Comparison of ENCODE assay signal across 33 cellular contexts in genomic region chr7:12873596-12873995, GRCh38.
"Had no signal": no experiment of that assay in that cellular context is flagged by ENCODE, and none has a peak within 500 bp of the region (broad histone marks: within the 10 kb centered on the region; RNA-seq: fewer than 3 reads in every experiment).

No MANE protein-coding gene starts in this region.

- H3K36me3 Mint-ChIP-seq: activated CD4-positive, alpha-beta memory T cell treated with anti-CD3 and anti-CD28 coated beads for 36 hours; activated naive CD8-positive, alpha-beta T cell had no signal

- H3K27me3 ChIP-seq: brain microvascular endothelial cell, esophagus muscularis mucosa, foreskin keratinocyte, gastrocnemius medialis had no signal

- H3K4me3 ChIP-seq: coronary artery, esophagus muscularis mucosa, gastrocnemius medialis had no signal

- H3K9me3 ChIP-seq: esophagus muscularis mucosa, gastrocnemius medialis had no signal

- DNase-seq: activated CD4-positive, alpha-beta memory T cell treated with anti-CD3 and anti-CD28 coated beads for 36 hours; activated CD4-positive, alpha-beta T cell treated with anti-CD3 and anti-CD28 coated beads for 36 hours; activated CD4-positive, alpha-beta T cell treated with anti-CD3 and anti-CD28 coated beads, Interleukin-2, amount 10 ng/mL, durations not matched to agents 24 days and 14 days; activated CD4-positive, CD25-positive, alpha-beta regulatory T cell; activated CD4-positive, CD25-positive, alpha-beta regulatory T cell treated with anti-CD3 and anti-CD28 coated beads, Interleukin-2, amount 50 U/mL, for 72 hours; activated CD8-positive, alpha-beta memory T cell treated with anti-CD3 and anti-CD28 coated beads, Interleukin-2, amount 50 U/mL, for 48 hours; activated gamma-delta T cell treated with Interleukin-2 at 50 U/mL for 16 hours; activated naive CD4-positive, alpha-beta T cell treated with anti-CD3 and anti-CD28 coated beads, Interleukin-2, amount 50 U/mL, for 16 hours; activated naive CD4-positive, alpha-beta T cell treated with Interleukin-2 at 50 U/mL for 16 hours; activated T-cell treated with anti-CD3 and anti-CD28 coated beads for 4 hours; activated T-cell treated with anti-CD3 and anti-CD28 coated beads, Interleukin-2, amount 50 U/mL, for 24 hours; activated T-cell treated with anti-CD3 and anti-CD28 coated beads, Interleukin-2, amount 50 U/mL, for 72 hours; amniotic stem cell; anterior cingulate cortex; brain microvascular endothelial cell; effector CD4-positive, alpha-beta T cell; effector memory CD8-positive, alpha-beta T cell; erythroblast; foreskin keratinocyte; gastrocnemius medialis; glutamatergic neuron; SW 1271; T-helper 1 cell; T-helper 17 cell; T1000 had no signal

- H3K27ac ChIP-seq: brain microvascular endothelial cell, coronary artery, esophagus muscularis mucosa, foreskin keratinocyte, gastrocnemius medialis had no signal

- H3K4me1 Mint-ChIP-seq: activated CD4-positive, alpha-beta T cell treated with anti-CD3 and anti-CD28 coated beads for 36 hours; activated CD4-positive, alpha-beta T cell treated with anti-CD3 and anti-CD28 coated beads, Interleukin-2, amount 10 ng/mL, durations not matched to agents 24 days and 14 days; central memory CD8-positive, alpha-beta T cell; T-helper 17 cell had no signal

- H3K36me3 ChIP-seq: brain microvascular endothelial cell, esophagus muscularis mucosa, gastrocnemius medialis had no signal

- H3K27me3 Mint-ChIP-seq: activated CD4-positive, alpha-beta memory T cell treated with anti-CD3 and anti-CD28 coated beads for 36 hours; activated CD4-positive, alpha-beta T cell treated with anti-CD3 and anti-CD28 coated beads for 36 hours; activated CD4-positive, alpha-beta T cell treated with anti-CD3 and anti-CD28 coated beads, Interleukin-2, amount 10 ng/mL, durations not matched to agents 24 days and 14 days; activated T-cell treated with anti-CD3 and anti-CD28 coated beads, Interleukin-2, amount 50 U/mL, for 24 hours; central memory CD8-positive, alpha-beta T cell; T-helper 17 cell had no signal

- H3K27ac Mint-ChIP-seq: activated CD4-positive, alpha-beta memory T cell treated with anti-CD3 and anti-CD28 coated beads for 36 hours; activated CD4-positive, alpha-beta T cell treated with anti-CD3 and anti-CD28 coated beads for 36 hours; activated CD4-positive, alpha-beta T cell treated with anti-CD3 and anti-CD28 coated beads, Interleukin-2, amount 10 ng/mL, durations not matched to agents 24 days and 14 days; activated naive CD8-positive, alpha-beta T cell; activated T-cell treated with anti-CD3 and anti-CD28 coated beads, Interleukin-2, amount 50 U/mL, for 24 hours; activated T-cell treated with anti-CD3 and anti-CD28 coated beads, Interleukin-2, amount 50 U/mL, for 72 hours; dendritic cell treated with granulocyte-macrophage colony-stimulating factor and Interleukin-4, amounts not matched to agents 40 ng/mL and 50 ng/mL, for 4 days; effector memory CD8-positive, alpha-beta T cell; T-helper 17 cell; T-helper 2 cell treated with Interferon-gamma antibody and Interleukin-4, amounts not matched to agents 5 μg/mL and 100 μg/mL, for 36 hours had no signal

- H3K9me3 Mint-ChIP-seq: activated CD4-positive, alpha-beta memory T cell treated with anti-CD3 and anti-CD28 coated beads for 36 hours; activated CD4-positive, alpha-beta T cell treated with anti-CD3 and anti-CD28 coated beads, Interleukin-2, amount 10 ng/mL, durations not matched to agents 24 days and 14 days; activated T-cell treated with anti-CD3 and anti-CD28 coated beads, Interleukin-2, amount 50 U/mL, for 24 hours; activated T-cell treated with anti-CD3 and anti-CD28 coated beads, Interleukin-2, amount 50 U/mL, for 72 hours; central memory CD8-positive, alpha-beta T cell; dendritic cell treated with granulocyte-macrophage colony-stimulating factor and Interleukin-4, amounts not matched to agents 40 ng/mL and 50 ng/mL, for 4 days; effector memory CD8-positive, alpha-beta T cell; T-helper 2 cell treated with Interferon-gamma antibody and Interleukin-4, amounts not matched to agents 5 μg/mL and 100 μg/mL, for 36 hours had no signal

- FAIRE-seq: astrocyte, bronchial epithelial cell had no signal

- H3K4me3 Mint-ChIP-seq: activated CD4-positive, alpha-beta memory T cell treated with anti-CD3 and anti-CD28 coated beads for 36 hours; activated CD4-positive, alpha-beta T cell treated with anti-CD3 and anti-CD28 coated beads for 36 hours; activated CD4-positive, alpha-beta T cell treated with anti-CD3 and anti-CD28 coated beads, Interleukin-2, amount 10 ng/mL, durations not matched to agents 24 days and 14 days; activated naive CD8-positive, alpha-beta T cell; activated T-cell treated with anti-CD3 and anti-CD28 coated beads, Interleukin-2, amount 50 U/mL, for 24 hours; activated T-cell treated with anti-CD3 and anti-CD28 coated beads, Interleukin-2, amount 50 U/mL, for 72 hours; central memory CD8-positive, alpha-beta T cell; dendritic cell treated with granulocyte-macrophage colony-stimulating factor and Interleukin-4, amounts not matched to agents 40 ng/mL and 50 ng/mL, for 4 days; effector memory CD8-positive, alpha-beta T cell; T-helper 17 cell; T-helper 2 cell treated with Interferon-gamma antibody and Interleukin-4, amounts not matched to agents 5 μg/mL and 100 μg/mL, for 36 hours had no signal

- H3K4me1 ChIP-seq: esophagus muscularis mucosa, foreskin keratinocyte, gastrocnemius medialis had no signal

- ATAC-seq: activated CD4-positive, alpha-beta T cell treated with anti-CD3 and anti-CD28 coated beads for 36 hours; activated T-cell treated with anti-CD3 and anti-CD28 coated beads, Interleukin-2, amount 50 U/mL, for 72 hours; effector memory CD8-positive, alpha-beta T cell; foreskin keratinocyte; gastrocnemius medialis; T-helper 17 cell had no signal
